40 cellular contexts compared by ENCODE assay signal in the genomic region with DNA sequence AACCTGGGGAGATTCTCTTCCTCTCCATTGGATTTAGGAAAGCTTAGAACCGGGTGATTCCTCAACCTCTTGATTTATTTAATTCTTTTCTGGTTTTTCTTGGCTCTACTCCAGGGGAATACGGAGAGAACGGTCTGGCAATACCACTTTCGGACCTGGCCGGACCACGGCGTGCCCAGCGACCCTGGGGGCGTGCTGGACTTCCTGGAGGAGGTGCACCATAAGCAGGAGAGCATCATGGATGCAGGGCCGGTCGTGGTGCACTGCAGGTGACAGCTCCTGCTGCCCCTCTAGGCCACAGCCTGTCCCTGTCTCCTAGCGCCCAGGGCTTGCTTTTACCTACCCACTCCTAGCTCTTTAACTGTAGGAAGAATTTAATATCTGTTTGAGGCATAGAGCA.
"Had no signal": no experiment of that assay in that cellular context is flagged by ENCODE, and none has a peak within 500 bp of the region (broad histone marks: within the 10 kb centered on the region; RNA-seq: fewer than 3 reads in every experiment).

No MANE protein-coding gene starts in this region.

- H3K27ac Mint-ChIP-seq: activated naive CD4-positive, alpha-beta T cell treated with anti-CD3 and anti-CD28 coated beads for 36 hours; activated naive CD4-positive, alpha-beta T cell treated with anti-CD3 and anti-CD28 coated beads, Interleukin-2, amount 10 ng/mL, durations not matched to agents 7 days and 5 days; activated naive CD4-positive, alpha-beta T cell treated with anti-CD3 and anti-CD28 coated beads, Interleukin-2, amount 50 U/mL, for 24 hours; activated naive CD8-positive, alpha-beta T cell; activated naive CD8-positive, alpha-beta T cell treated with anti-CD3 and anti-CD28 coated beads for 36 hours; activated naive CD8-positive, alpha-beta T cell treated with anti-CD3 and anti-CD28 coated beads, Interleukin-2, amount 10 ng/mL, durations not matched to agents 7 days and 5 days; activated naive CD8-positive, alpha-beta T cell treated with anti-CD3 and anti-CD28 coated beads, Interleukin-2, amount 50 U/mL, for 24 hours; activated T-cell treated with anti-CD3 and anti-CD28 coated beads, Interleukin-2, amount 50 U/mL, for 24 hours; activated T-cell treated with anti-CD3 and anti-CD28 coated beads, Interleukin-2, amount 50 U/mL, for 72 hours; activated T-helper 1 cell treated with anti-CD3 and anti-CD28 coated beads, Interleukin-12 subunit alpha, Interleukin-12 subunit beta, Interleukin-2, Interleukin-4 antibody, amounts not matched to agents 30 ng/mL and 10 ng/mL and 1 ng/mL, durations not matched to agents 14 hours and 24 hours and 36 hours; activated T-helper 17 cell treated with anti-CD3 and anti-CD28 coated beads, Interleukin-2, amount 50 U/mL, for 72 hours; activated T-helper 2 cell treated with anti-CD3 and anti-CD28 coated beads, Interferon-gamma antibody, Interleukin-2, Interleukin-4, amounts not matched to agents 10 μg/mL and 5 μg/mL and 100 μg/mL, durations not matched to agents 14 hours and 24 hours and 36 hours had no signal

- H3K27me3 Mint-ChIP-seq: activated naive CD4-positive, alpha-beta T cell treated with anti-CD3 and anti-CD28 coated beads, Interleukin-2, amount 10 ng/mL, durations not matched to agents 7 days and 5 days; activated naive CD4-positive, alpha-beta T cell treated with anti-CD3 and anti-CD28 coated beads, Interleukin-2, amount 50 U/mL, for 24 hours; activated naive CD8-positive, alpha-beta T cell; activated naive CD8-positive, alpha-beta T cell treated with anti-CD3 and anti-CD28 coated beads for 36 hours; activated naive CD8-positive, alpha-beta T cell treated with anti-CD3 and anti-CD28 coated beads, Interleukin-2, amount 10 ng/mL, durations not matched to agents 7 days and 5 days; activated naive CD8-positive, alpha-beta T cell treated with anti-CD3 and anti-CD28 coated beads, Interleukin-2, amount 50 U/mL, for 24 hours; activated T-cell treated with anti-CD3 and anti-CD28 coated beads, Interleukin-2, amount 50 U/mL, for 24 hours; activated T-helper 17 cell treated with anti-CD3 and anti-CD28 coated beads, Interleukin-2, amount 50 U/mL, for 72 hours; brain; central memory CD8-positive, alpha-beta T cell had no signal

- H3K36me3 ChIP-seq: breast epithelium had no signal

- DNase-seq: activated effector memory CD4-positive, alpha-beta T cell treated with anti-CD3 and anti-CD28 coated beads, Interleukin-2, amount 50 U/mL, for 16 hours; activated effector memory CD4-positive, alpha-beta T cell treated with Interleukin-2 at 50 U/mL for 16 hours; activated gamma-delta T cell; activated gamma-delta T cell treated with Interleukin-2 at 50 U/mL for 16 hours; activated naive CD4-positive, alpha-beta T cell; activated naive CD4-positive, alpha-beta T cell treated with anti-CD3 and anti-CD28 coated beads for 36 hours; activated naive CD4-positive, alpha-beta T cell treated with anti-CD3 and anti-CD28 coated beads, Interleukin-2, amount 10 ng/mL, durations not matched to agents 7 days and 5 days; activated naive CD4-positive, alpha-beta T cell treated with anti-CD3 and anti-CD28 coated beads, Interleukin-2, amount 50 U/mL, for 16 hours; activated naive CD4-positive, alpha-beta T cell treated with Interleukin-2 at 50 U/mL for 16 hours; activated naive CD8-positive, alpha-beta T cell treated with anti-CD3 and anti-CD28 coated beads for 36 hours; activated naive CD8-positive, alpha-beta T cell treated with anti-CD3 and anti-CD28 coated beads, Interleukin-2, amount 10 ng/mL, durations not matched to agents 7 days and 5 days; activated naive CD8-positive, alpha-beta T cell treated with anti-CD3 and anti-CD28 coated beads, Interleukin-2, amount 50 U/mL, for 24 hours; activated T-cell treated with anti-CD3 and anti-CD28 coated beads for 4 hours; activated T-cell treated with anti-CD3 and anti-CD28 coated beads, Interleukin-2, amount 50 U/mL, for 1 hour; activated T-cell treated with anti-CD3 and anti-CD28 coated beads, Interleukin-2, amount 50 U/mL, for 24 hours; activated T-cell treated with anti-CD3 and anti-CD28 coated beads, Interleukin-2, amount 50 U/mL, for 4 hours; activated T-cell treated with anti-CD3 and anti-CD28 coated beads, Interleukin-2, amount 50 U/mL, for 48 hours; activated T-cell treated with anti-CD3 and anti-CD28 coated beads, Interleukin-2, amount 50 U/mL, for 72 hours; adrenal gland; amniotic stem cell; anterior cingulate cortex; aorta; body of pancreas; brain microvascular endothelial cell; caudate nucleus; central memory CD4-positive, alpha-beta T cell; cerebellar nuclear complex had no signal

- H3K4me3 ChIP-seq: adrenal gland, ascending aorta, body of pancreas, breast epithelium, cardiac muscle cell had no signal

- H3K4me1 ChIP-seq: adrenal gland, body of pancreas, breast epithelium had no signal

- H3K4me3 Mint-ChIP-seq: activated naive CD4-positive, alpha-beta T cell treated with anti-CD3 and anti-CD28 coated beads for 36 hours; activated naive CD4-positive, alpha-beta T cell treated with anti-CD3 and anti-CD28 coated beads, Interleukin-2, amount 10 ng/mL, durations not matched to agents 7 days and 5 days; activated naive CD4-positive, alpha-beta T cell treated with anti-CD3 and anti-CD28 coated beads, Interleukin-2, amount 50 U/mL, for 24 hours; activated naive CD8-positive, alpha-beta T cell; activated naive CD8-positive, alpha-beta T cell treated with anti-CD3 and anti-CD28 coated beads for 36 hours; activated naive CD8-positive, alpha-beta T cell treated with anti-CD3 and anti-CD28 coated beads, Interleukin-2, amount 10 ng/mL, durations not matched to agents 7 days and 5 days; activated naive CD8-positive, alpha-beta T cell treated with anti-CD3 and anti-CD28 coated beads, Interleukin-2, amount 50 U/mL, for 24 hours; activated T-cell treated with anti-CD3 and anti-CD28 coated beads, Interleukin-2, amount 50 U/mL, for 24 hours; activated T-cell treated with anti-CD3 and anti-CD28 coated beads, Interleukin-2, amount 50 U/mL, for 4 hours; activated T-cell treated with anti-CD3 and anti-CD28 coated beads, Interleukin-2, amount 50 U/mL, for 72 hours; activated T-helper 1 cell treated with anti-CD3 and anti-CD28 coated beads, Interleukin-12 subunit alpha, Interleukin-12 subunit beta, Interleukin-2, Interleukin-4 antibody, amounts not matched to agents 30 ng/mL and 10 ng/mL and 1 ng/mL, durations not matched to agents 14 hours and 24 hours and 36 hours; activated T-helper 17 cell treated with anti-CD3 and anti-CD28 coated beads, Interleukin-2, amount 50 U/mL, for 72 hours; brain; central memory CD8-positive, alpha-beta T cell had no signal

- FAIRE-seq: astrocyte, bronchial epithelial cell had no signal

- H3K4me1 Mint-ChIP-seq: activated naive CD4-positive, alpha-beta T cell treated with anti-CD3 and anti-CD28 coated beads, Interleukin-2, amount 10 ng/mL, durations not matched to agents 7 days and 5 days; activated naive CD4-positive, alpha-beta T cell treated with anti-CD3 and anti-CD28 coated beads, Interleukin-2, amount 50 U/mL, for 24 hours; activated naive CD8-positive, alpha-beta T cell treated with anti-CD3 and anti-CD28 coated beads for 36 hours; activated naive CD8-positive, alpha-beta T cell treated with anti-CD3 and anti-CD28 coated beads, Interleukin-2, amount 50 U/mL, for 24 hours; brain had no signal

- H3K27me3 ChIP-seq: adrenal gland, ascending aorta, body of pancreas, brain microvascular endothelial cell, breast epithelium, cardiac muscle cell had no signal

- H3K9me3 Mint-ChIP-seq: activated naive CD4-positive, alpha-beta T cell treated with anti-CD3 and anti-CD28 coated beads for 36 hours; activated naive CD4-positive, alpha-beta T cell treated with anti-CD3 and anti-CD28 coated beads, Interleukin-2, amount 10 ng/mL, durations not matched to agents 7 days and 5 days; activated naive CD4-positive, alpha-beta T cell treated with anti-CD3 and anti-CD28 coated beads, Interleukin-2, amount 50 U/mL, for 24 hours; activated naive CD4-positive, alpha-beta T cell treated with anti-CD3 and anti-CD28 coated beads, Interleukin-2, amount 50 U/mL, for 72 hours; activated naive CD8-positive, alpha-beta T cell treated with anti-CD3 and anti-CD28 coated beads for 36 hours; activated naive CD8-positive, alpha-beta T cell treated with anti-CD3 and anti-CD28 coated beads, Interleukin-2, amount 10 ng/mL, durations not matched to agents 7 days and 5 days; activated naive CD8-positive, alpha-beta T cell treated with anti-CD3 and anti-CD28 coated beads, Interleukin-2, amount 50 U/mL, for 24 hours; activated T-cell treated with anti-CD3 and anti-CD28 coated beads, Interleukin-2, amount 50 U/mL, for 24 hours; activated T-cell treated with anti-CD3 and anti-CD28 coated beads, Interleukin-2, amount 50 U/mL, for 4 hours; activated T-cell treated with anti-CD3 and anti-CD28 coated beads, Interleukin-2, amount 50 U/mL, for 72 hours; activated T-helper 1 cell treated with anti-CD3 and anti-CD28 coated beads, Interleukin-12 subunit alpha, Interleukin-12 subunit beta, Interleukin-2, Interleukin-4 antibody, amounts not matched to agents 30 ng/mL and 10 ng/mL and 1 ng/mL, durations not matched to agents 14 hours and 24 hours and 36 hours; activated T-helper 17 cell treated with anti-CD3 and anti-CD28 coated beads, Interleukin-2, amount 50 U/mL, for 72 hours; activated T-helper 2 cell treated with anti-CD3 and anti-CD28 coated beads, Interferon-gamma antibody, Interleukin-2, Interleukin-4, amounts not matched to agents 10 μg/mL and 5 μg/mL and 100 μg/mL, durations not matched to agents 14 hours and 24 hours and 36 hours; brain; central memory CD8-positive, alpha-beta T cell had no signal

- ATAC-seq: activated naive CD4-positive, alpha-beta T cell treated with anti-CD3 and anti-CD28 coated beads, Interleukin-2, amount 50 U/mL, for 72 hours; activated naive CD8-positive, alpha-beta T cell treated with anti-CD3 and anti-CD28 coated beads, Interleukin-2, amount 50 U/mL, for 24 hours; activated T-cell treated with anti-CD3 and anti-CD28 coated beads, Interleukin-2, amount 50 U/mL, for 4 hours; activated T-cell treated with anti-CD3 and anti-CD28 coated beads, Interleukin-2, amount 50 U/mL, for 72 hours; activated T-helper 17 cell treated with anti-CD3 and anti-CD28 coated beads, Interleukin-2, amount 50 U/mL, for 72 hours; body of pancreas had no signal

- H3K27ac ChIP-seq: adrenal gland, ascending aorta, body of pancreas, brain microvascular endothelial cell, breast epithelium, cardiac muscle cell had no signal

- H3K9me3 ChIP-seq: adrenal gland, ascending aorta, body of pancreas, breast epithelium had no signal
